Comparison of ENCODE assay signal across 8 cellular contexts in the genomic region with DNA sequence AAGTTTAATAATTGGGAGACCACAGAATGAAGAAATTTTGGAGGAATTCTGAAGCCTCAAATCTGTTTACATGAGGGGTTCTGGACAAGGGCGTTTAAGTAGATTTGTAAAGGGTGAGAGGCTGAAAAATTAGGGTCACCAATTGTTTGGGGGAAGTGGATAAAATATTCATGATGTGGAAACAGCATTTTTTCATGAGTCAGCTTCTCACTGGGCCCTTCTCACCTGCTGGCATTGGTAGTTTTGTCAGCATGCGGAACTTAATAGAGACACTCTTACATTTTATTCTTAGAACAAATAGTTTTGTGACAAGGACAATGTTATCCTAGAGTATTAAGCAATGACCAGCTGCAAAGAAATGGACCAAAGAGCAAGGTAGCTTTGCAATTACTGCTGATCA.
"Had no signal": no experiment of that assay in that cellular context is flagged by ENCODE, and none has a peak within 500 bp of the region (broad histone marks: within the 10 kb centered on the region; RNA-seq: fewer than 3 reads in every experiment).

No MANE protein-coding gene starts in this region.

- H3K4me3 ChIP-seq: GM12878 had no signal

- FAIRE-seq: G401.6, GM12878, GM12891, GM12892, GM18507, GM19239 had no signal

- ATAC-seq: GM12878 had no signal

- DNase-seq: GDM1, GF-D8 had no signal
